9 cellular contexts compared by ENCODE assay signal in the genomic region with DNA sequence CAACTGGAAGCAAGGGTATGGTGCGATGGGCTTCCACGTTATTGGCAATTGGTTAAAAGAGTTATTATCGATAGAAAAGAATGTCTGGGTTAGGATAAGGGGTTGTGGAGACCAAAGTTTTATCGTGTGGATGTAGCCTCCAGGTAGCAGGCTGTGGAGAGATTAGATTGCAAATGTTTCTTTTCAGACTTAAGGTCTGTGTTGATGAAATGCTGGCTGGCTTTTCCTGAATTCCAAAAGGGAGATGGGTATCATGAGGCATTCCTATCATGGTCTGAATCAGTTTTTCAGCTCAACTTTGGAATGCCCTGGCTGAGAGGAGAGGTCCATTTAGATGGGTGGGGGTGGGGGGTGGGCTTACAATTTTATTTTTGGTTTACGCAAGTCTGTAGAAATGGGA.
"Had no signal": no experiment of that assay in that cellular context is flagged by ENCODE, and none has a peak within 500 bp of the region (broad histone marks: within the 10 kb centered on the region; RNA-seq: fewer than 3 reads in every experiment).

No MANE protein-coding gene starts in this region.

- H2AFZ ChIP-seq: GM23248, GM23338 had no signal

- H3K4me1 Mint-ChIP-seq: GM23338 had no signal

- H3K9me3 ChIP-seq: HAP-1 had no signal

- H3K9me3 Mint-ChIP-seq: H9 had no signal

- H3K36me3 ChIP-seq: HAP-1 had no signal

- H3K4me3 ChIP-seq: GM23248, GM23338, HAP-1 had no signal

- H3K4me1 ChIP-seq: HAP-1 had no signal

- H3K4me3 Mint-ChIP-seq: GM23338, H9, HFFc6 had no signal

- DNase-seq: GM23248, GOT3, H7, H9, HCEC 1CT, HFFc6 had no signal

- H3K4me2 ChIP-seq: GM23338 had no signal

- H3K9ac ChIP-seq: GM23248 had no signal

- H3K27ac ChIP-seq: GM23248 had no signal

- H3K27ac Mint-ChIP-seq: GM23338, HFFc6 had no signal

- ATAC-seq: GM23338, HCT116 had no signal
